11 cellular contexts compared by ENCODE assay signal in the genomic region with DNA sequence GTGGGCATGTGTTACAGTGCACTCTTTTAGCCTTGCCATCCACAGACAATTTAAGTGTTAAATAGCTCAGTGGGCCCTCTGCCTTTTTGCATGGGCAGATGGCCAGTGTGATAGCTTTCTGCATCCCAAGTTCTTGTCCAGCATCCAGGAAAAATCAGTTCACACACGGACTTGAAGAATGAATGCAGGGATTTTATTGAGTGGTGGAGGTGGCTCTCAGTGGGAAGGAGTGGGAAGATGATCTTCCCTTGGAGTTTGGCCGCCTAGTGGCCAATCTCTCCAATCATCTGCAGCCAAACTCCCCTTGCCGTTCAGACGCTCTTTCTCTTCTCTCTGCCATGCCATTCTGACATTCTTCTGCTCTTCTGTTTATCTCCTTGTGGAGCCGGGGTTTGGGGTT.
DNase-seq lines count a peak whose midpoint lies in the region; ATAC-seq and TF ChIP-seq lines count a peak whose summit lies in the region.
"Had no signal": no experiment of that assay in that cellular context is flagged by ENCODE, and none has a peak within 500 bp of the region (broad histone marks: within the 10 kb centered on the region; RNA-seq: fewer than 3 reads in every experiment).

No MANE protein-coding gene starts in this region.

- no peaks in the 10 kb centered on the region for H3K27me3 ChIP-seq in RWPE2 (ENCODE audit: insufficient read depth, poor library complexity, severe bottlenecking)
- H3K27me3 ChIP-seq in foreskin keratinocyte = no peaks in the 10 kb centered on the region
- no peaks in the 10 kb centered on the region for H3K27me3 ChIP-seq in colonic mucosa

- no peak overlapping the region for H3K9ac ChIP-seq in colonic mucosa (ENCODE audit: low read depth in 2 of 2, low read length in 2 of 2)

- H3K27ac ChIP-seq in RWPE2 (ENCODE audit: poor library complexity, severe bottlenecking) (no peak overlapping the region), foreskin keratinocyte (no peak overlapping the region), colonic mucosa (no peak overlapping the region)

- POLR2A ChIA-PET in AG04449 (lab: Yijun Ruan, JAX) = no interaction called here

- H3K4me1 ChIP-seq in RWPE2 (ENCODE audit: insufficient read depth, poor library complexity, severe bottlenecking) (peaks cover 7% of the 10 kb centered on the region), foreskin keratinocyte (peaks cover 9% of the 10 kb centered on the region), colonic mucosa (no peaks in the 10 kb centered on the region)

- ATAC-seq in RWPE2 (ENCODE audit: low read depth) (no peak), foreskin keratinocyte (no peak), HG03520 (IDR thresholded peaks at IDR 0.05; ENCODE audit: unreplicated experiment) (no peak), GM21367 (IDR thresholded peaks at IDR 0.05; ENCODE audit: unreplicated experiment) (no peak), GM19397 (IDR thresholded peaks at IDR 0.05; ENCODE audit: unreplicated experiment) (no peak)

- TF ChIP-seq CTCF in AG04449 (IDR thresholded peaks at IDR 0.05; ENCODE audit: insufficient read depth, low read length, missing control alignments) = peak; percentile 24
- TF ChIP-seq CTCF in GM12864 (IDR thresholded peaks at IDR 0.05; ENCODE audit: low read depth, low read length, missing control alignments) = peak; percentile 41
- peak; percentile 43 for TF ChIP-seq CTCF in RWPE2 (IDR thresholded peaks at IDR 0.05; ENCODE audit: poor library complexity, severe bottlenecking)
- peak; percentile 31 for TF ChIP-seq CTCF in foreskin keratinocyte (conservative IDR thresholded peaks at IDR 0.05)
- TF ChIP-seq CTCF in colonic mucosa (IDR thresholded peaks at IDR 0.05) = no peak

- no peaks in the 10 kb centered on the region for H3K36me3 ChIP-seq in RWPE2 (ENCODE audit: low read depth)
- no peaks in the 10 kb centered on the region for H3K36me3 ChIP-seq in colonic mucosa

- no peak overlapping the region for H3K4me3 ChIP-seq in AG04449 (ENCODE audit: low read depth, low read length)
- H3K4me3 ChIP-seq in GM12864 (ENCODE audit: low read depth, low read length) = no peak overlapping the region
- H3K4me3 ChIP-seq in RWPE2 (ENCODE audit: severe bottlenecking) = no peak overlapping the region
- no peak overlapping the region for H3K4me3 ChIP-seq in colonic mucosa

- intact Hi-C loops in colonic mucosa (cut with DNase I) = no loop called here

- DNase-seq in AG04449 (ENCODE audit: low read depth, low spot score) (no peak), GM12864 (ENCODE audit: low read depth) (no peak), RWPE2 (ENCODE audit: low spot score) (no peak), foreskin keratinocyte (no peak), colonic mucosa (no peak)
- DNase-seq: activated effector memory CD4-positive, alpha-beta T cell treated with Interleukin-2 at 50 U/mL for 16 hours; Calu3; immature natural killer cell had no signal

- no peaks in the 10 kb centered on the region for H3K9me3 ChIP-seq in RWPE2 (ENCODE audit: severe bottlenecking)
- no peaks in the 10 kb centered on the region for H3K9me3 ChIP-seq in colonic mucosa

- CTCF ChIA-PET in AG04449 (lab: Yijun Ruan, JAX) = no interaction called here
